1 cellular context compared by ENCODE assay signal in the genomic region with DNA sequence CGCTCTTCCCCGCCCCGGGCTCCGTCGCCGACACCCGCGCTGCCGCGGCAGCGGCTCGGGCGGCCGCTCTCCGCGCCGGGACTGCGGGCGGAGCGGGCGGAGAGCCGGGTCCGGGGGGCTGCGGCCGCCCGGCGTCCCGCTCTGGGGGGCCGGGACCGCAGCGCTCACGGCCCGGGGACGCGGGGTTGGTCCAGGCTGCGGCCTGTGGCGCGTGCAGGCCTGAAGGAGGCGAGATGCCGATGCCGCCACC.
TF ChIP-seq lines count a peak whose summit lies in the region.

No MANE protein-coding gene starts in this region.

TF ChIP-seq in GM23338, 12 proteins besides CTCF, POLR2A, EP300 and RAD21 (continued from another document):
- no peak for TF ChIP-seq REST (IDR thresholded peaks at IDR 0.05; ENCODE audit: unreplicated experiment)
- no peak for TF ChIP-seq POLR2AphosphoS5 (IDR thresholded peaks at IDR 0.05; ENCODE audit: low read depth)
- TF ChIP-seq ZNF114 (CRISPR knock-in tag; IDR thresholded peaks at IDR 0.05), result no peak
- no peak for TF ChIP-seq NANOG (IDR thresholded peaks at IDR 0.05; ENCODE audit: borderline replicate concordance)
- TF ChIP-seq, protein P1, sequence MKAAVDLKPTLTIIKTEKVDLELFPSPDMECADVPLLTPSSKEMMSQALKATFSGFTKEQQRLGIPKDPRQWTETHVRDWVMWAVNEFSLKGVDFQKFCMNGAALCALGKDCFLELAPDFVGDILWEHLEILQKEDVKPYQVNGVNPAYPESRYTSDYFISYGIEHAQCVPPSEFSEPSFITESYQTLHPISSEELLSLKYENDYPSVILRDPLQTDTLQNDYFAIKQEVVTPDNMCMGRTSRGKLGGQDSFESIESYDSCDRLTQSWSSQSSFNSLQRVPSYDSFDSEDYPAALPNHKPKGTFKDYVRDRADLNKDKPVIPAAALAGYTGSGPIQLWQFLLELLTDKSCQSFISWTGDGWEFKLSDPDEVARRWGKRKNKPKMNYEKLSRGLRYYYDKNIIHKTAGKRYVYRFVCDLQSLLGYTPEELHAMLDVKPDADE (IDR thresholded peaks at IDR 0.05), result no peak
- TF ChIP-seq ZNF331 (CRISPR knock-in tag; IDR thresholded peaks at IDR 0.05; ENCODE audit: low read depth), result no peak
